ENCODE assay signal across 13 cellular contexts in the genomic region with DNA sequence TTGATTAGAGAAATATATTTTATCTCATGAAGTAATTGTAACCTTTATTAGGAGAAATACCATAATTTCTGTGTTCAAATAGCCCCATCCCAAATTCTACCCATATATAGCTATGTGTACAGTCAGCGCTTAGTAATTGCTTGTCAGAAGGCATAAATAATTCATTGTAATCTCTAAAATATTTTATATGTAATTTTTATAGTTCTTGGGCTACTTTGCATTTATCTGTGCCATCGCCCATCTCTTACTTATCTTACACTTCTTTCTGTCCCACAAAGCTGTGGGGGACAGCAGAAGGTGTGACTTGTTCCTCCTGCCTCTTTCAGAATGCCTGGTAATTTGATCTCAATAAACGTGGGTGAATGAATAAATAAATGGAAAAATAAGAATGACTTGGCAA. TPM values are rescaled to one million over a fixed set of nuclear protein-coding genes. Genes with fewer than 3 reads are reported as not detected.
"Had no signal": no experiment of that assay in that cellular context is flagged by ENCODE, and none has a peak within 500 bp of the region (broad histone marks: within the 10 kb centered on the region; RNA-seq: fewer than 3 reads in every experiment).

No MANE protein-coding gene starts in this region.

- H3K27ac Mint-ChIP-seq: activated naive CD8-positive, alpha-beta T cell; neural progenitor cell had no signal

- DNase-seq: activated CD4-positive, alpha-beta T cell treated with anti-CD3 and anti-CD28 coated beads, Interleukin-2, amount 50 U/mL, for 48 hours; activated CD4-positive, CD25-positive, alpha-beta regulatory T cell treated with anti-CD3 and anti-CD28 coated beads, Interleukin-2, amount 50 U/mL, for 72 hours; activated gamma-delta T cell; activated T-cell treated with anti-CD3 and anti-CD28 coated beads, Interleukin-2, amount 50 U/mL, for 4 hours; left lung; pancreas; stomach had no signal

- H3K4me3 ChIP-seq: gastroesophageal sphincter, left lung, neural progenitor cell, pancreas, skin epidermis, stomach, tibial nerve had no signal

- ATAC-seq: activated T-cell treated with anti-CD3 and anti-CD28 coated beads, Interleukin-2, amount 50 U/mL, for 4 hours; gastroesophageal sphincter; left lung; pancreas had no signal

- H3K4me1 ChIP-seq: left lung had no signal

- H3K36me3 ChIP-seq: gastroesophageal sphincter, left lung, neural progenitor cell, pancreas, stomach, tibial nerve had no signal

- H3K27ac ChIP-seq: left lung, neural progenitor cell, pancreas had no signal

- H3K9me3 Mint-ChIP-seq: activated T-cell treated with anti-CD3 and anti-CD28 coated beads, Interleukin-2, amount 50 U/mL, for 4 hours; neural progenitor cell had no signal

- H3K36me3 Mint-ChIP-seq: activated naive CD8-positive, alpha-beta T cell; neural progenitor cell had no signal

- H3K4me3 Mint-ChIP-seq: activated naive CD8-positive, alpha-beta T cell; activated T-cell treated with anti-CD3 and anti-CD28 coated beads, Interleukin-2, amount 50 U/mL, for 4 hours; neural progenitor cell had no signal

- H3K9me3 ChIP-seq: gastroesophageal sphincter, left lung, pancreas, stomach, tibial nerve had no signal

- H3K27me3 ChIP-seq: gastroesophageal sphincter, left lung, neural progenitor cell, pancreas, stomach, tibial nerve had no signal

RNA-seq across cellular contexts. Expression of a gene that starts 5.5 kb away (rescaled TPM):
- total RNA-seq: activated T-cell treated with anti-CD3 and anti-CD28 coated beads, Interleukin-2, amount 50 U/mL, for 4 hours; T-helper 2 cell treated with Interferon-gamma antibody and Interleukin-4, amounts not matched to agents 100 ng/mL and 5 ng/mL, for 36 hours had no signal
